Comparison of ENCODE assay signal across 10 cellular contexts in the genomic region with DNA sequence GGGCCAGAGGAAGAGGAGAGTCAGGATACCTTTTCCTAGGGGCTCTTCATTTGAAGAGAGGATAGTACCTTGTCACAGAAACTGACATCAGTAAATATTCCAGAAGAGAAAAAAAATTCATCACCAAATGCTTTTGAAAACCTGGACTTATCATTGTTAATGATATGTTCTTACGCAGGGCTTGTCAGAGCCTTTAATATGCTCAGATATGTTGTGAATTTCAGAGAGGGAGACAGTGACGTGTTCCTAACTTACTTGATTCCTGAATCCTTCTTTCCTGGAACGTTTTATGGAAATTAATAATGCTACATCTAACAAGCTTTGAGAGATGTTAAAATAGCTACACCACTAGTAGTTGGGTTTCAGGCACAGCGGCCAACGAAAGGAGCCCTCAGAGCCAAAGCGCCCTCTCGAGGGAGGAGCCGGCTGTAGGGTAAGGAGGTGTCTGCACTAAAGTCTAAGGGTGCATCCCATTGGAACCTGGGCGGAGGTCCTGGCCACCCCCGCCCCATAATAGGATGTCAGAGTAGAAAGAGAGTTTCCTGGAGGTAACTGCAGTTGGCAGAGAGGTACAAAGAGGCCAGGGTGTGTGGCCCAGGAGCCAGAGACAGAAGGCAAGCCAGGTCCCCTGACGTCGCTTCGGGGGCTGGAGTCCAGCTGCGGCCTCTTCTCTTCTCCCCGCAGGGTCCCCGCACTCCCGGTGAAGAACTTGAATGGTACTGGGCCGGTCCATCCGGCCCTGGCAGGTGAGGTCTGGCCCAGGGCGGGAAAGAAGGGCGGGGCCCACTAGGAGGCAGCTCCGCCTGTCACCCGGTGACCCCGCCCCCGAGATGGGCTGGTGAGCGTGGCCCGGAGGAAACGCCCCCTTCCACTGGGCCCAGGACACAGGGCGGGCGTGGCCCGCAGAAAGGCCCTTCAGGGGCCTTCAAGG. TPM values are rescaled to one million over a fixed set of nuclear protein-coding genes. Genes with fewer than 3 reads are reported as not detected.
DNase-seq lines count a peak whose midpoint lies in the region; ATAC-seq and TF ChIP-seq lines count a peak whose summit lies in the region.
"Had no signal": no experiment of that assay in that cellular context is flagged by ENCODE, and none has a peak within 500 bp of the region (broad histone marks: within the 10 kb centered on the region; RNA-seq: fewer than 3 reads in every experiment).

No MANE protein-coding gene starts in this region.

- H3K4me3 ChIP-seq in gastroesophageal sphincter = peak overlapping the region in 1 of 2 donors; percentile 4

- no peak for TF ChIP-seq EP300 in gastroesophageal sphincter (IDR thresholded peaks at IDR 0.05)

- no peak for TF ChIP-seq POLR2A in gastroesophageal sphincter (IDR thresholded peaks at IDR 0.05)

- no peaks in the 10 kb centered on the region for H3K36me3 ChIP-seq in gastroesophageal sphincter
- H3K36me3 ChIP-seq: neutrophil had no signal

- intact Hi-C loops in sciatic nerve (cut with DNase I) = no loop called here

- no peaks in the 10 kb centered on the region for H3K9me3 ChIP-seq in gastroesophageal sphincter
- H3K9me3 ChIP-seq: neutrophil had no signal

- TF ChIP-seq CTCF in GM13976 (IDR thresholded peaks at IDR 0.05; ENCODE audit: borderline replicate concordance, control extremely low read depth, extremely low read depth, insufficient read depth, missing control alignments) = peak; percentile 65
- TF ChIP-seq CTCF in gastroesophageal sphincter (IDR thresholded peaks at IDR 0.05) = peak in 1 of 4 experiments; percentile 8

- peak; percentile 81 for DNase-seq in GM13976 (ENCODE audit: low spot score)
- peak; percentile 19 for DNase-seq in NCI-H460 (ENCODE audit: extremely low read depth, low read depth)
- DNase-seq in sciatic nerve (ENCODE audit: low spot score) = no peak
- DNase-seq in GOT3 (lab: John Stamatoyannopoulos, UW) = no peak

- ATAC-seq in gastroesophageal sphincter (peak; percentile 54), sciatic nerve (peak; percentile 50), HG02763 (IDR thresholded peaks at IDR 0.05; ENCODE audit: unreplicated experiment) (no peak), GM21381 (IDR thresholded peaks at IDR 0.05; ENCODE audit: unreplicated experiment) (no peak), GM21786 (IDR thresholded peaks at IDR 0.05; ENCODE audit: unreplicated experiment) (no peak)

- in situ Hi-C loops in GM13976 (cut with MboI; ENCODE audit: low sequenced_read_pairs, unreplicated experiment) = no loop called here

- peaks cover 81% of the 10 kb centered on the region for H3K27me3 ChIP-seq in gastroesophageal sphincter

- H3K27ac ChIP-seq in gastroesophageal sphincter = peak overlapping the region in 2 of 4 donors; percentile 6 to 27
- H3K27ac ChIP-seq: neutrophil had no signal

- peaks cover 0 to 7% (median 0%) of the 10 kb centered on the region in 3 donors for H3K4me1 ChIP-seq in gastroesophageal sphincter

- 17 to 35% methylated on average over 7 to 8 of the region's 31 CpGs for WGBS in gastroesophageal sphincter (ENCODE audit: low coverage in 1 of 2), 2 donors

RNA-seq across cellular contexts. Expression of gene DTX1, which starts 36.2 kb away (rescaled TPM):
- total RNA-seq in NCI-H460 (2014; rRNA removed; shearing (Covaris generic)) = 0.05 TPM in 1 of 2 replicates, not detected in the other
- polyA plus RNA-seq in NCI-H460 (2014; cell fraction: nucleus; rRNA removed) = not detected in 2 replicates
- total RNA-seq in gastroesophageal sphincter (1 to 10 TPM; 2.3 to 9.5 (median 5.3) TPM), sciatic nerve (10.1 TPM)
- total RNA-seq: RPMI7951 had no signal

RNA-seq across cellular contexts. Expression of gene RASAL1, which starts 42.8 kb away (rescaled TPM):
- total RNA-seq in NCI-H460 (2014; rRNA removed; shearing (Covaris generic)) = 2.3 and 2.6 TPM in 2 replicates
- polyA plus RNA-seq in NCI-H460 (2014; cell fraction: nucleus; rRNA removed) = 34.5 and 45.6 TPM in 2 replicates
- total RNA-seq in gastroesophageal sphincter (1 to 10 TPM in 1 of 4 donors, not detected in 3; 1.7 TPM), sciatic nerve (8.6 TPM)
- total RNA-seq: RPMI7951 had no signal

RNA-seq across cellular contexts. Expression of gene CFAP73, which starts 56.8 kb away (rescaled TPM):
- total RNA-seq in NCI-H460 (2014; rRNA removed; shearing (Covaris generic)) = 0.20 and 0.97 TPM in 2 replicates
- 2.9 and 3.0 TPM in 2 replicates for polyA plus RNA-seq in NCI-H460 (2014; cell fraction: nucleus; rRNA removed)
- total RNA-seq in gastroesophageal sphincter (not detected), sciatic nerve (0.98 TPM)
- total RNA-seq: RPMI7951 had no signal

Comparison
In these comparisons a context has a peak if more than half of its experiments do, and no peak if none do; other contexts are left out.
1. DNase-seq: peak in GM13976 (single experiment) and NCI-H460 (single experiment); none in sciatic nerve (single experiment) and GOT3 (single experiment).
2. ATAC-seq: peak in gastroesophageal sphincter (single experiment) and sciatic nerve (single experiment); none in HG02763 (single experiment), GM21381 (single experiment) and GM21786 (single experiment).